1 cellular context compared by ENCODE assay signal in the genomic region with DNA sequence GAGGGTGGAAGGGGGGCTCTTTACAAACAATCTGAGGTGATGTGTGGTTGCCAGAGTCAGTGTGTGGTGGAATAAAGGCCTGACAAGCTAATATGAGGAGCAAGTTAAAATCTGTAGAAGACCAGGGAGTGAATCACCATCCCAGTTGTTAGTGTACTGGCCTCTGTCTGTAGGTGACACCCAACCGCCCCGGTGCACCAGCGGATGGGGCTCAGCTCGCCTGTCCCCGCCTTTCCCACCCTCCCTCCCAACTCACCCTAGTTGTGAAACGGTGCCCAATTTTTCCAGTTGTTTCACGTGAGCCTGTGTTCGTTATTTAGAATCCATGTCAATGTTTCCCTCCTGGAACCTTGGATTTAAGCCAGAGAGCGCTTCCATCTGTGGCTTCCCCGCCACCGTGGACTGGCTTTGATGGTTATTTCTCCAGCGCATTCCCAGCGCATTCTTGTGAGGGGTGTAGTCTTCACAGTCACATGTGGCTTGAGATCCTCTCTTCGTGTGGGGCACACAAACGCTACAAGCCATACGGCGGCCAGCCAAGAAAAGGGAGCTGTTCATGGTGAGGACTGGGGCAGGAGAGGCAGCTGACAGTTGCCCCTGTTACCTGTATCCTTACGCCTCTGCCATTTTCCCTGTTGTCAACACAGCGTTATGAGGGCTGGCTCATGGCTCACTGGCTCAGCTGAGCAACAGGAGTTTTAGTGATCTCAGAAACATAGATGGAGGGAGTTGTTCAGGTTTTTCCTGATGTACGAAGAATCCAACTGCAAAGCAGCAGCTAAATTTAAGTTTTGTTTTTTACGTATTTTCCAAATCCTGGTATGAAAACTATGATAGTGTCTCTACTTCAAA.
TF ChIP-seq lines count a peak whose summit lies in the region.

No MANE protein-coding gene starts in this region.

TF ChIP-seq in A549, 52 proteins besides CTCF, POLR2A, EP300 and RAD21 (continued from another document):
- TF ChIP-seq ATOH8 (CRISPR knock-in tag; IDR thresholded peaks at IDR 0.05; ENCODE audit: low read depth) (no peak), EHMT2 (IDR thresholded peaks at IDR 0.05; ENCODE audit: low read depth) (no peak), FOSL2 (IDR thresholded peaks at IDR 0.05) (no peak), FOSL2 (CRISPR knock-in tag; IDR thresholded peaks at IDR 0.05) (no peak)
TF ChIP-seq in A549: peak in this region for 0.
